ENCODE assay signal across 8 cellular contexts in genomic region chr6:15628499-15629131, GRCh38. TPM values are rescaled to one million over a fixed set of nuclear protein-coding genes. Genes with fewer than 3 reads are reported as not detected.
A peak's percentile ranks its signal among the peaks of the same experiment; 100 is the strongest.
DNase-seq lines count a peak whose midpoint lies in the region; ATAC-seq and TF ChIP-seq lines count a peak whose summit lies in the region.

No MANE protein-coding gene starts in this region.

- H3K9me3 ChIP-seq in esophagus muscularis mucosa = no peaks in the 10 kb centered on the region

- H3K9me3 Mint-ChIP-seq in IgD-negative memory B cell (no peaks in the 10 kb centered on the region), natural killer cell (no peaks in the 10 kb centered on the region)
- no peaks in the 10 kb centered on the region for H3K9me3 Mint-ChIP-seq in activated T-helper 2 cell treated with anti-CD3 and anti-CD28 coated beads, Interferon-gamma antibody, Interleukin-2, Interleukin-4, amounts not matched to agents 10 μg/mL and 5 μg/mL and 100 μg/mL, durations not matched to agents 14 hours and 24 hours and 36 hours

- ATAC-seq in natural killer cell = peak; percentile 82 to 98 (median 86)
- no peak for ATAC-seq in HG02852 (IDR thresholded peaks at IDR 0.05; ENCODE audit: unreplicated experiment)

- H3K4me3 ChIP-seq in AG04449 (ENCODE audit: low read depth, low read length) (no peak overlapping the region), esophagus muscularis mucosa (no peak overlapping the region)

- H3K36me3 ChIP-seq in esophagus muscularis mucosa = peaks cover 0 to 20% (median 0%) of the 10 kb centered on the region in 4 donors

- peaks cover 0 to 17% (median 11%) of the 10 kb centered on the region in 4 donors for H3K4me1 ChIP-seq in esophagus muscularis mucosa

- 77% methylated on average over 7 of the region's 7 CpGs for WGBS in esophagus muscularis mucosa

- H3K4me3 Mint-ChIP-seq in IgD-negative memory B cell (peak overlapping the region in 1 of 4 donors; percentile 32), natural killer cell (peak overlapping the region; percentile 78)
- H3K4me3 Mint-ChIP-seq in activated T-helper 2 cell treated with anti-CD3 and anti-CD28 coated beads, Interferon-gamma antibody, Interleukin-2, Interleukin-4, amounts not matched to agents 10 μg/mL and 5 μg/mL and 100 μg/mL, durations not matched to agents 14 hours and 24 hours and 36 hours (ENCODE audit: low read depth) = peak overlapping the region; percentile 24

- H3K36me3 Mint-ChIP-seq in IgD-negative memory B cell (peaks cover 3% of the 10 kb centered on the region), natural killer cell (peaks cover 9% of the 10 kb centered on the region)
- H3K36me3 Mint-ChIP-seq in activated T-helper 2 cell treated with anti-CD3 and anti-CD28 coated beads, Interferon-gamma antibody, Interleukin-2, Interleukin-4, amounts not matched to agents 10 μg/mL and 5 μg/mL and 100 μg/mL, durations not matched to agents 14 hours and 24 hours and 36 hours (ENCODE audit: low read depth) = peaks cover 24% of the 10 kb centered on the region

- no peaks in the 10 kb centered on the region for H3K27me3 ChIP-seq in esophagus muscularis mucosa

- no peak for TF ChIP-seq POLR2A in esophagus muscularis mucosa (IDR thresholded peaks at IDR 0.05; ENCODE audit: low read depth)

- H3K4me1 Mint-ChIP-seq in IgD-negative memory B cell = peaks cover 7 to 22% (median 9%) of the 10 kb centered on the region in 3 donors
- peaks cover 57% of the 10 kb centered on the region for H3K4me1 Mint-ChIP-seq in activated T-helper 2 cell treated with anti-CD3 and anti-CD28 coated beads, Interferon-gamma antibody, Interleukin-2, Interleukin-4, amounts not matched to agents 10 μg/mL and 5 μg/mL and 100 μg/mL, durations not matched to agents 14 hours and 24 hours and 36 hours (ENCODE audit: low read depth)
- peaks cover 33 to 67% of the 10 kb centered on the region in 2 donors for H3K4me1 Mint-ChIP-seq in natural killer cell

- TF ChIP-seq CTCF in AG04449 (IDR thresholded peaks at IDR 0.05; ENCODE audit: insufficient read depth, low read length, missing control alignments) (no peak), natural killer cell (IDR thresholded peaks at IDR 0.05) (no peak), esophagus muscularis mucosa (IDR thresholded peaks at IDR 0.05) (no peak)

- POLR2A ChIA-PET in AG04449 (lab: Yijun Ruan, JAX) = no interaction called here

- intact Hi-C loops in activated T-helper 2 cell treated with anti-CD3 and anti-CD28 coated beads, Interferon-gamma antibody, Interleukin-2, Interleukin-4, amounts not matched to agents 10 μg/mL and 5 μg/mL and 100 μg/mL, durations not matched to agents 14 hours and 24 hours and 36 hours (cut with micrococcal nuclease) = loop anchor here (5.0 to 10.0 kb wide), 7 partner anchors 214 to 1714 kb away; no protein-coding TSS in a partner anchor
- intact Hi-C loops in natural killer cell (cut with micrococcal nuclease) (loop anchor here (5.0 to 10.0 kb wide), 4 partner anchors 36 to 506 kb away; partner anchors contain the start of gene JARID2), cardiac septum (cut with DNase I) (loop anchor here (10.0 kb wide), 2 partner anchors 384 to 1504 kb away; partner anchors contain the start of gene JARID2), esophagus muscularis mucosa (cut with DNase I) (loop anchor here (10.0 kb wide), 1 partner anchor 1494 kb away; no protein-coding TSS in a partner anchor)

- H3K27me3 Mint-ChIP-seq in IgD-negative memory B cell = no peaks in the 10 kb centered on the region
- H3K27me3 Mint-ChIP-seq in activated T-helper 2 cell treated with anti-CD3 and anti-CD28 coated beads, Interferon-gamma antibody, Interleukin-2, Interleukin-4, amounts not matched to agents 10 μg/mL and 5 μg/mL and 100 μg/mL, durations not matched to agents 14 hours and 24 hours and 36 hours (ENCODE audit: low read depth) = no peaks in the 10 kb centered on the region
- H3K27me3 Mint-ChIP-seq in natural killer cell (ENCODE audit: low read depth in 2 of 2) = no peaks in the 10 kb centered on the region

- DNase-seq in AG04449 (ENCODE audit: low read depth, low spot score) (peak; percentile 64), natural killer cell (peak; percentile 56), NCI-H146 (lab: John Stamatoyannopoulos, UW) (no peak), cardiac septum (ENCODE audit: low spot score) (no peak), esophagus muscularis mucosa (ENCODE audit: extremely low spot score) (no peak)
- no peak for DNase-seq in activated T-helper 2 cell treated with anti-CD3 and anti-CD28 coated beads, Interferon-gamma antibody, Interleukin-2, Interleukin-4, amounts not matched to agents 10 μg/mL and 5 μg/mL and 100 μg/mL, durations not matched to agents 14 hours and 24 hours and 36 hours (ENCODE audit: low spot score)

- CTCF ChIA-PET in AG04449 (lab: Yijun Ruan, JAX) = no interaction called here

- TF ChIP-seq EP300 in esophagus muscularis mucosa (IDR thresholded peaks at IDR 0.05) = no peak

- H3K27ac Mint-ChIP-seq in IgD-negative memory B cell (peak overlapping the region in 2 of 3 donors; percentile 67 to 85), natural killer cell (peak overlapping the region; percentile 62 to 89)
- H3K27ac Mint-ChIP-seq in activated T-helper 2 cell treated with anti-CD3 and anti-CD28 coated beads, Interferon-gamma antibody, Interleukin-2, Interleukin-4, amounts not matched to agents 10 μg/mL and 5 μg/mL and 100 μg/mL, durations not matched to agents 14 hours and 24 hours and 36 hours = no peak overlapping the region

- no peak overlapping the region for H3K27ac ChIP-seq in esophagus muscularis mucosa (replicated peaks in 1 of 4)

RNA-seq across cellular contexts. Expression of gene DTNBP1, which starts 34.2 kb away (rescaled TPM):
- 56.3 TPM for polyA plus RNA-seq in IgD-negative memory B cell
- 19.9 and 20.6 TPM in 2 replicates for total RNA-seq in activated T-helper 2 cell treated with anti-CD3 and anti-CD28 coated beads, Interferon-gamma antibody, Interleukin-2, Interleukin-4, amounts not matched to agents 10 μg/mL and 5 μg/mL and 100 μg/mL, durations not matched to agents 14 hours and 24 hours and 36 hours
- total RNA-seq in natural killer cell (10 to 100 TPM; 31.6 to 42.2 (median 38.4) TPM), cardiac septum (19.0 TPM), esophagus muscularis mucosa (10 to 100 TPM; 18.3 to 26.8 (median 25.4) TPM)

Comparison
In these comparisons a context has a peak if more than half of its experiments do, and no peak if none do; other contexts are left out.
1. DNase-seq: peak in AG04449 (single experiment) and natural killer cell (single experiment); none in activated T-helper 2 cell treated with anti-CD3 and anti-CD28 coated beads, Interferon-gamma antibody, Interleukin-2, Interleukin-4, amounts not matched to agents 10 μg/mL and 5 μg/mL and 100 μg/mL, durations not matched to agents 14 hours and 24 hours and 36 hours (single experiment), NCI-H146 (single experiment), cardiac septum (single experiment) and esophagus muscularis mucosa (single experiment).